8 cellular contexts compared by ENCODE assay signal in genomic region chr14:63641473-63642228, GRCh38. TPM values are rescaled to one million over a fixed set of nuclear protein-coding genes. Genes with fewer than 3 reads are reported as not detected.
A peak's percentile ranks its signal among the peaks of the same experiment; 100 is the strongest.
DNase-seq lines count a peak whose midpoint lies in the region; ATAC-seq and FAIRE-seq lines count a peak whose summit lies in the region.

TSS of gene WDR89 (minus strand) at chr14:63641871. CDS start at chr14:63599942, 41,929 bp downstream.

- peak; percentile 99 for DNase-seq in Caki2 (ENCODE audit: low read depth)
- DNase-seq in HTR-8/SVneo (ENCODE audit: insufficient read length, low spot score): peak; percentile 100
- DNase-seq in NOMO-1 treated with DMSO at 0.1 percent for 48 hours (lab: John Stamatoyannopoulos, UW; ENCODE audit: unreplicated experiment): peak; percentile 99
- DNase-seq in activated CD8-positive, alpha-beta memory T cell treated with anti-CD3 and anti-CD28 coated beads for 4 hours (ENCODE audit: low read depth in 2 of 2): peak; percentile 89 to 96
- DNase-seq in effector memory CD4-positive, alpha-beta T cell: peak; percentile 95 to 96 (median 96)
- peak; percentile 100 for DNase-seq in medulla oblongata (ENCODE audit: extremely low spot score)
- peak; percentile 94 for DNase-seq in stimulated activated CD8-positive, alpha-beta memory T cell treated with anti-CD3 and anti-CD28 coated beads, Interleukin-12 subunit alpha, Interleukin-12 subunit beta, amount 100 ng/mL, for 1 hour (ENCODE audit: low read depth)

- no peaks in the 10 kb centered on the region for H3K4me1 ChIP-seq in effector memory CD4-positive, alpha-beta T cell (ENCODE audit: control insufficient read depth, insufficient read depth, low read length, poor library complexity, severe bottlenecking)

- peak within 1 kb of the TSS; percentile 64 for H3K4me3 ChIP-seq in effector memory CD4-positive, alpha-beta T cell (ENCODE audit: insufficient read depth, low read depth, low read length, poor library complexity, severe bottlenecking)

- in situ Hi-C loops in Caki2 (cut with HindIII; ENCODE audit: low pct_unique_long_range_greater_than_20kb, low sequenced_read_pairs): no loop called here

- H3K9me3 ChIP-seq in effector memory CD4-positive, alpha-beta T cell (ENCODE audit: control insufficient read depth, low read length): no peaks in the 10 kb centered on the region

- no peaks in the 10 kb centered on the region for H3K36me3 ChIP-seq in effector memory CD4-positive, alpha-beta T cell (ENCODE audit: control insufficient read depth, insufficient read depth, low read length)

- ATAC-seq in GM21367 (IDR thresholded peaks at IDR 0.05; ENCODE audit: unreplicated experiment): peak; percentile 78

- H3K27me3 ChIP-seq in effector memory CD4-positive, alpha-beta T cell (replicated peaks; ENCODE audit: control insufficient read depth, insufficient read depth, low read length, poor library complexity, severe bottlenecking): no peaks in the 10 kb centered on the region

- FAIRE-seq in HTR-8/SVneo (lab: Jason Lieb, UNC): peak; percentile 100

- H3K27ac ChIP-seq in effector memory CD4-positive, alpha-beta T cell (ENCODE audit: insufficient read depth, low read length, poor library complexity, severe bottlenecking): peak within 1 kb of the TSS; percentile 97

RNA-seq across cellular contexts. Expression of gene WDR89, which starts in this region (rescaled TPM):
- 4.3 and 10.9 TPM in 2 replicates for total RNA-seq in Caki2 (2014; rRNA removed; shearing (Covaris generic); ENCODE audit: low replicate concordance)

Comparison
In these comparisons a context has a peak if more than half of its experiments do, and no peak if none do; other contexts are left out.
1. Peak in every context shown above with its lines: DNase-seq, ATAC-seq, H3K4me3 ChIP-seq and H3K27ac ChIP-seq.